9 cellular contexts compared by ENCODE assay signal in the genomic region with DNA sequence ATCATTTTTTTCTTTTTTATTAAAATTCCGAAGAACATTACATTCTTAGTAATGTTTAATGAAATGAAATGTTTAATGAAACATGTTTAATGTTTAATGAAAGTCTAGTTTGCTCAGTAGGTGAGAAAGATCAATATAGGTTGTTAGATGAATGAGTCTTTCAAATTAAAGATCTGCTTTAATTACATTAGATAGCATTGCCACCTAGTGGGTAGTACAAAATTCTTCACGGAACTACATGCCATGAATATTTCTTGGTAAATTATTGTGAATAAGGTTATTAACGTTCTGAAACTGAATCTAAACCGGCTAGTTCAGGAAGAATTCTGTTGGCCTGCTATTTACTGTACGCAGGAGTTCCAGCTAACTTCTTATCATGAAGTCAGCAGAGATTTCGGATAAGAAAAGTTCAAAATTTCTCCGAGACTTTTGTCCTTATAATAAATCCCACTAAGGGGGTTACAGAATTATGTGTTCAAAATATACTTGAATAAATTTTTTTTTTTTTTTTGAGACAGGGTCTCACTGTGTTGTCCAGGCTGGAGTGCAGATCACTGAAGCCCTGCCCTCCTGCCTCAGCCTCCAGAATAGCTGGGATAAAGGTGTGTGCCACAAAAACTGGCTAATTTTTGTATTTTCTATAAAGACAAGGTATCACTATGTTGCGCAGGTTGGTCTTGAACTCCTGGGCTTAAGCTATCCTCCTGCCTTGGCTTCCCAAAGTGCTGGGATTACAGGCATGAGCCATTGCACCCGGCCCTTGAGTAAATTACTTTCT. TPM values are rescaled to one million over a fixed set of nuclear protein-coding genes. Genes with fewer than 3 reads are reported as not detected.
DNase-seq lines count a peak whose midpoint lies in the region; ATAC-seq and TF ChIP-seq lines count a peak whose summit lies in the region.
"Had no signal": no experiment of that assay in that cellular context is flagged by ENCODE, and none has a peak within 500 bp of the region (broad histone marks: within the 10 kb centered on the region; RNA-seq: fewer than 3 reads in every experiment).

No MANE protein-coding gene starts in this region.

- intact Hi-C loops in CD4-positive, alpha-beta T cell (cut with DNase I, micrococcal nuclease) = loop anchor here (1.0 to 5.0 kb wide), 3 partner anchors 184 to 485 kb away; no protein-coding TSS in a partner anchor

- H3K4me1 Mint-ChIP-seq in CD4-positive, alpha-beta T cell (ENCODE audit: low read depth) = no peaks in the 10 kb centered on the region
- peaks cover 2 to 8% (median 6%) of the 10 kb centered on the region in 4 donors for H3K4me1 Mint-ChIP-seq in naive thymus-derived CD8-positive, alpha-beta T cell
- peaks cover 3% of the 10 kb centered on the region for H3K4me1 Mint-ChIP-seq in T-helper 2 cell treated with Interferon-gamma antibody and Interleukin-4, amounts not matched to agents 5 μg/mL and 100 μg/mL, for 36 hours (ENCODE audit: low read depth)

- DNase-seq in CD4-positive, alpha-beta T cell = no peak
- peak; percentile 16 for DNase-seq in NCI-H345 (lab: John Stamatoyannopoulos, UW)
- DNase-seq in cerebellum (ENCODE audit: low spot score) = peak; percentile 30
- DNase-seq in naive thymus-derived CD8-positive, alpha-beta T cell = peak in 3 of 10 donors; percentile 41 to 44 (median 43)
- DNase-seq in T-helper 2 cell treated with Interferon-gamma antibody and Interleukin-4, amounts not matched to agents 5 μg/mL and 100 μg/mL, for 36 hours (ENCODE audit: low spot score) = no peak

- H3K36me3 Mint-ChIP-seq in CD4-positive, alpha-beta T cell (ENCODE audit: low read depth) = no peaks in the 10 kb centered on the region
- H3K36me3 Mint-ChIP-seq in naive thymus-derived CD8-positive, alpha-beta T cell = no peaks in the 10 kb centered on the region
- no peaks in the 10 kb centered on the region for H3K36me3 Mint-ChIP-seq in T-helper 2 cell treated with Interferon-gamma antibody and Interleukin-4, amounts not matched to agents 5 μg/mL and 100 μg/mL, for 36 hours (ENCODE audit: low read depth)

- no peak overlapping the region for H3K4me3 Mint-ChIP-seq in CD4-positive, alpha-beta T cell
- no peak overlapping the region for H3K4me3 Mint-ChIP-seq in naive thymus-derived CD8-positive, alpha-beta T cell
- H3K4me3 Mint-ChIP-seq in T-helper 2 cell treated with Interferon-gamma antibody and Interleukin-4, amounts not matched to agents 5 μg/mL and 100 μg/mL, for 36 hours = no peak overlapping the region

- ATAC-seq in CD4-positive, alpha-beta T cell (ENCODE audit: poor library complexity) = peak; percentile 83
- ATAC-seq in GM21381 (IDR thresholded peaks at IDR 0.05; ENCODE audit: unreplicated experiment) (peak; percentile 49), HG03565 (IDR thresholded peaks at IDR 0.05; ENCODE audit: unreplicated experiment) (no peak), HG03139 (IDR thresholded peaks at IDR 0.05; ENCODE audit: unreplicated experiment) (no peak)
- ATAC-seq in naive thymus-derived CD8-positive, alpha-beta T cell = peak; percentile 56 to 72

- no peaks in the 10 kb centered on the region for H3K27me3 Mint-ChIP-seq in CD4-positive, alpha-beta T cell
- H3K27me3 Mint-ChIP-seq in naive thymus-derived CD8-positive, alpha-beta T cell = no peaks in the 10 kb centered on the region
- H3K27me3 Mint-ChIP-seq in T-helper 2 cell treated with Interferon-gamma antibody and Interleukin-4, amounts not matched to agents 5 μg/mL and 100 μg/mL, for 36 hours (ENCODE audit: low read depth) = no peaks in the 10 kb centered on the region

- H3K27me3 ChIP-seq in CD4-positive, alpha-beta T cell (ENCODE audit: control insufficient read depth, insufficient read depth, low read length) = no peaks in the 10 kb centered on the region

- TF ChIP-seq CTCF in CD4-positive, alpha-beta T cell (IDR thresholded peaks at IDR 0.05) = peak; percentile 69

- POLR2A ChIA-PET in CD4-positive, alpha-beta T cell (lab: Charles Lee) = interaction anchor here (0.7 to 1.6 kb wide), 2 partner anchors 8 to 272 kb away, joined by 3 to 6 read pairs; partner anchors contain the start of genes ALDH5A1 and GMNN
- POLR2A ChIA-PET in naive thymus-derived CD8-positive, alpha-beta T cell (lab: Charles Lee) = interaction anchor here (0.6 kb wide), 1 partner anchor 39 kb away, joined by 3 read pairs; no protein-coding TSS in a partner anchor

- no peaks in the 10 kb centered on the region for H3K9me3 ChIP-seq in CD4-positive, alpha-beta T cell (ENCODE audit: control insufficient read depth, low read length)

- CTCF ChIA-PET in CD4-positive, alpha-beta T cell (lab: Charles Lee) = interaction anchor here (1.0 kb wide), 1 partner anchor 47 kb away, joined by 3 read pairs; no protein-coding TSS in a partner anchor

- H3K27ac Mint-ChIP-seq in CD4-positive, alpha-beta T cell = no peak overlapping the region
- no peak overlapping the region for H3K27ac Mint-ChIP-seq in naive thymus-derived CD8-positive, alpha-beta T cell
- H3K27ac Mint-ChIP-seq in T-helper 2 cell treated with Interferon-gamma antibody and Interleukin-4, amounts not matched to agents 5 μg/mL and 100 μg/mL, for 36 hours = no peak overlapping the region

- no peak overlapping the region for H3K27ac ChIP-seq in CD4-positive, alpha-beta T cell (ENCODE audit: low read depth, low read length)

- no peaks in the 10 kb centered on the region for H3K9me3 Mint-ChIP-seq in CD4-positive, alpha-beta T cell
- no peaks in the 10 kb centered on the region for H3K9me3 Mint-ChIP-seq in naive thymus-derived CD8-positive, alpha-beta T cell
- no peaks in the 10 kb centered on the region for H3K9me3 Mint-ChIP-seq in T-helper 2 cell treated with Interferon-gamma antibody and Interleukin-4, amounts not matched to agents 5 μg/mL and 100 μg/mL, for 36 hours

RNA-seq across cellular contexts. Expression of gene GMNN, which starts 7.9 kb away (rescaled TPM):
- total RNA-seq in CD4-positive, alpha-beta T cell = 10 to 100 TPM; 10.1 to 10.5 TPM
- 14.6 TPM for total RNA-seq in cerebellum
- total RNA-seq in naive thymus-derived CD8-positive, alpha-beta T cell = 1 to 10 TPM; 3.4 to 3.6 TPM
- 1 to 10 TPM; 4.0 to 5.3 (median 4.3) TPM for polyA plus RNA-seq in naive thymus-derived CD8-positive, alpha-beta T cell

RNA-seq across cellular contexts. Expression of gene ARMH2, which starts 31.8 kb away (rescaled TPM):
- not detected for total RNA-seq in CD4-positive, alpha-beta T cell
- total RNA-seq in cerebellum = not detected
- 1 to 10 TPM; 4.5 to 7.1 TPM for total RNA-seq in naive thymus-derived CD8-positive, alpha-beta T cell
- polyA plus RNA-seq in naive thymus-derived CD8-positive, alpha-beta T cell = under 1 TPM in 2 of 3 donors, not detected in 1; 0.26 to 0.27 TPM
- total RNA-seq: NCI-H460 had no signal

RNA-seq across cellular contexts. Expression of gene C6orf62, which starts 47.9 kb away (rescaled TPM):
- 100 to 1,000 TPM; 108 to 111 TPM for total RNA-seq in CD4-positive, alpha-beta T cell
- total RNA-seq in cerebellum = 85.3 TPM
- total RNA-seq in naive thymus-derived CD8-positive, alpha-beta T cell = 100 to 1,000 TPM; 188 to 190 TPM
- 100 to 1,000 TPM in 2 of 3 donors, 10 to 100 TPM in 1; 81.5 to 126 (median 101) TPM for polyA plus RNA-seq in naive thymus-derived CD8-positive, alpha-beta T cell

Comparison
In these comparisons a context has a peak if more than half of its experiments do, and no peak if none do; other contexts are left out.
1. ATAC-seq: peak in CD4-positive, alpha-beta T cell (single experiment), GM21381 (single experiment) and naive thymus-derived CD8-positive, alpha-beta T cell (2 of 2); none in HG03565 (single experiment) and HG03139 (single experiment).
2. DNase-seq: peak in NCI-H345 (single experiment) and cerebellum (single experiment); none in CD4-positive, alpha-beta T cell (0 of 10) and T-helper 2 cell treated with Interferon-gamma antibody and Interleukin-4, amounts not matched to agents 5 μg/mL and 100 μg/mL, for 36 hours (single experiment).